16 cellular contexts compared by ENCODE assay signal in genomic region chr10:68301301-68301700, GRCh38. TPM values are rescaled to one million over a fixed set of nuclear protein-coding genes. Genes with fewer than 3 reads are reported as not detected.
A peak's percentile ranks its signal among the peaks of the same experiment; 100 is the strongest.
DNase-seq lines count a peak whose midpoint lies in the region; ATAC-seq, FAIRE-seq and TF ChIP-seq lines count a peak whose summit lies in the region.
"Had no signal": no experiment of that assay in that cellular context is flagged by ENCODE, and none has a peak within 500 bp of the region (broad histone marks: within the 10 kb centered on the region; RNA-seq: fewer than 3 reads in every experiment).

No MANE protein-coding gene starts in this region.

- H3K9me3 ChIP-seq in OCI-LY1 (ENCODE audit: low read length) (no peaks in the 10 kb centered on the region), kidney (ENCODE audit: control insufficient read depth in 1 of 2, low read length in 2 of 2) (no peaks in the 10 kb centered on the region)
- H3K9me3 ChIP-seq in CD4-positive, alpha-beta T cell (ENCODE audit: control insufficient read depth, low read length): no peaks in the 10 kb centered on the region
- H3K9me3 ChIP-seq: BE2C had no signal

- no peaks in the 10 kb centered on the region for H3K79me2 ChIP-seq in OCI-LY1 (ENCODE audit: insufficient read depth, low read length)

- ATAC-seq in stimulated activated memory B cell treated with anti-CD40 and anti-IgM and Interleukin-4, amounts not matched to agents 10 μg/mL and 1 μg/mL and 100 μg/mL, for 72 hours: peak; percentile 34
- ATAC-seq in CD4-positive, alpha-beta T cell (ENCODE audit: poor library complexity): no peak
- ATAC-seq: T-cell had no signal

- peak overlapping the region; percentile 85 for H3K27ac Mint-ChIP-seq in stimulated activated memory B cell treated with anti-CD40 and anti-IgM and Interleukin-4, amounts not matched to agents 10 μg/mL and 1 μg/mL and 100 μg/mL, for 72 hours
- H3K27ac Mint-ChIP-seq in CD4-positive, alpha-beta T cell: no peak overlapping the region
- H3K27ac Mint-ChIP-seq: T-cell had no signal

- H4K20me1 ChIP-seq in OCI-LY1 (ENCODE audit: insufficient read depth, low read length): no peaks in the 10 kb centered on the region

- H3K4me1 ChIP-seq in OCI-LY1 (ENCODE audit: insufficient read depth, low read length, severe bottlenecking) (peaks cover 59% of the 10 kb centered on the region), kidney (ENCODE audit: control insufficient read depth in 1 of 2, insufficient read depth in 1 of 2, low read depth in 1 of 2, low read length in 2 of 2) (peaks cover 5 to 15% of the 10 kb centered on the region in 2 donors)

- H3K27me3 Mint-ChIP-seq in stimulated activated memory B cell treated with anti-CD40 and anti-IgM and Interleukin-4, amounts not matched to agents 10 μg/mL and 1 μg/mL and 100 μg/mL, for 72 hours: no peaks in the 10 kb centered on the region
- no peaks in the 10 kb centered on the region for H3K27me3 Mint-ChIP-seq in CD4-positive, alpha-beta T cell
- H3K27me3 Mint-ChIP-seq: CD8-positive, alpha-beta memory T cell; IgD-negative memory B cell; T-cell had no signal

- H3K27me3 ChIP-seq in OCI-LY1 (ENCODE audit: insufficient read depth, low read length): no peaks in the 10 kb centered on the region
- H3K27me3 ChIP-seq in CD4-positive, alpha-beta T cell (ENCODE audit: control insufficient read depth, insufficient read depth, low read length): no peaks in the 10 kb centered on the region
- H3K27me3 ChIP-seq: BE2C had no signal

- no peak for TF ChIP-seq POLR2A in GM12892 (IDR thresholded peaks at IDR 0.05; ENCODE audit: low read depth, low read length)

- H3K36me3 ChIP-seq in OCI-LY1 (ENCODE audit: insufficient read depth, low read length) (no peaks in the 10 kb centered on the region), kidney (ENCODE audit: control insufficient read depth in 1 of 2, insufficient read depth in 2 of 2, low read length in 2 of 2) (peaks cover 0 to 4% of the 10 kb centered on the region in 2 donors)
- H3K36me3 ChIP-seq: BE2C had no signal

- H3K27ac ChIP-seq in OCI-LY1 (ENCODE audit: low read depth, low read length, poor library complexity, severe bottlenecking) (peak overlapping the region; percentile 99), kidney (ENCODE audit: low read depth in 2 of 2, low read length in 2 of 2) (peak overlapping the region; percentile 52 to 53)
- H3K27ac ChIP-seq in CD4-positive, alpha-beta T cell (ENCODE audit: low read depth, low read length): no peak overlapping the region

- no peaks in the 10 kb centered on the region for H3K36me3 Mint-ChIP-seq in stimulated activated memory B cell treated with anti-CD40 and anti-IgM and Interleukin-4, amounts not matched to agents 10 μg/mL and 1 μg/mL and 100 μg/mL, for 72 hours
- H3K36me3 Mint-ChIP-seq in CD4-positive, alpha-beta T cell (ENCODE audit: low read depth): no peaks in the 10 kb centered on the region
- H3K36me3 Mint-ChIP-seq: IgD-negative memory B cell, T-cell had no signal

- peak overlapping the region; percentile 59 for H3K4me2 ChIP-seq in OCI-LY1 (ENCODE audit: low read length)

- no peak overlapping the region for H2AFZ ChIP-seq in OCI-LY1 (ENCODE audit: low read length)

- H3K4me3 ChIP-seq in OCI-LY1 (ENCODE audit: low read depth, low read length, poor library complexity, severe bottlenecking): peak overlapping the region; percentile 13
- H3K4me3 ChIP-seq in kidney (ENCODE audit: low read length in 2 of 2): peak overlapping the region; percentile 0 to 12

- peaks cover 38% of the 10 kb centered on the region for H3K4me1 Mint-ChIP-seq in stimulated activated memory B cell treated with anti-CD40 and anti-IgM and Interleukin-4, amounts not matched to agents 10 μg/mL and 1 μg/mL and 100 μg/mL, for 72 hours
- no peaks in the 10 kb centered on the region for H3K4me1 Mint-ChIP-seq in CD4-positive, alpha-beta T cell (ENCODE audit: low read depth)
- H3K4me1 Mint-ChIP-seq: CD8-positive, alpha-beta memory T cell had no signal

- CTCF ChIA-PET in CD4-positive, alpha-beta T cell (lab: Charles Lee): interaction anchor here (1.4 kb wide), 1 partner anchor 513 kb away, joined by 5 read pairs; no protein-coding TSS in a partner anchor

- no peak for TF ChIP-seq CTCF in OCI-LY1 (IDR thresholded peaks at IDR 0.05; ENCODE audit: low read length)
- TF ChIP-seq CTCF in kidney (IDR thresholded peaks at IDR 0.05; ENCODE audit: borderline replicate concordance, extremely low read depth, insufficient read depth): no peak
- no peak for TF ChIP-seq CTCF in CD4-positive, alpha-beta T cell (IDR thresholded peaks at IDR 0.05)

- H3K9me2 ChIP-seq in OCI-LY1 (ENCODE audit: low read depth, low read length): no peaks in the 10 kb centered on the region

- peak; percentile 14 for FAIRE-seq in GM12892 (lab: Jason Lieb, UNC)
- FAIRE-seq in kidney (lab: Jason Lieb, UNC): no peak
- FAIRE-seq: D721Med, H1 had no signal

- DNase-seq in GM12892 (ENCODE audit: insufficient read length) (no peak), kidney (no peak), DMS53 (lab: John Stamatoyannopoulos, UW) (no peak), H4 (ENCODE audit: low spot score) (no peak), NOMO-1 treated with dmso at 0.1 percent for 144 hours (lab: John Stamatoyannopoulos, UW; ENCODE audit: unreplicated experiment) (no peak)
- no peak for DNase-seq in CD4-positive, alpha-beta T cell
- DNase-seq: BE2C; CD8-positive, alpha-beta memory T cell; NCI-H187; NCI-H69; T-cell had no signal

- intact Hi-C loops in kidney (cut with DNase I): no loop called here
- intact Hi-C loops in CD4-positive, alpha-beta T cell (cut with DNase I, micrococcal nuclease): loop anchor here (5.0 to 10.0 kb wide), 3 partner anchors 94 to 606 kb away; partner anchors contain the start of gene CTNNA3 (in 1 of the 2)

- no peak overlapping the region for H3K4me3 Mint-ChIP-seq in stimulated activated memory B cell treated with anti-CD40 and anti-IgM and Interleukin-4, amounts not matched to agents 10 μg/mL and 1 μg/mL and 100 μg/mL, for 72 hours
- H3K4me3 Mint-ChIP-seq in CD4-positive, alpha-beta T cell: no peak overlapping the region
- H3K4me3 Mint-ChIP-seq: CD8-positive, alpha-beta memory T cell; T-cell had no signal

- peaks cover 9% of the 10 kb centered on the region; the same call in 1 of the 2 replicates for H3F3A ChIP-seq in OCI-LY1 (ENCODE audit: insufficient read depth, low read length)

- peak overlapping the region; percentile 65 for H3K9ac ChIP-seq in OCI-LY1 (ENCODE audit: low read length)
- no peak overlapping the region for H3K9ac ChIP-seq in kidney (ENCODE audit: low read length in 2 of 2)

- no peaks in the 10 kb centered on the region for H3K9me3 Mint-ChIP-seq in stimulated activated memory B cell treated with anti-CD40 and anti-IgM and Interleukin-4, amounts not matched to agents 10 μg/mL and 1 μg/mL and 100 μg/mL, for 72 hours
- no peaks in the 10 kb centered on the region for H3K9me3 Mint-ChIP-seq in CD4-positive, alpha-beta T cell
- H3K9me3 Mint-ChIP-seq: CD8-positive, alpha-beta memory T cell; IgD-negative memory B cell; T-cell had no signal

- POLR2A ChIA-PET in CD4-positive, alpha-beta T cell (lab: Charles Lee): interaction anchor here (1.0 kb wide), 1 partner anchor 30 kb away, joined by 5 read pairs; the partner anchor contains the start of gene HNRNPH3

RNA-seq across cellular contexts. Expression of gene HNRNPH3, which starts 30.6 kb away (rescaled TPM):
- 153 TPM for polyA plus RNA-seq in GM12892 (2012; ENCODE audit: missing spikeins)
- total RNA-seq in kidney: 114 TPM
- 119 TPM for polyA plus RNA-seq in kidney (ENCODE audit: insufficient read depth, low read depth, low replicate concordance)
- 15.1 and 21.1 TPM in 2 replicates for total RNA-seq in H4 (2014; rRNA removed; shearing (Covaris generic))
- 100 to 1,000 TPM; 227 to 228 TPM for total RNA-seq in CD4-positive, alpha-beta T cell

RNA-seq across cellular contexts. Expression of gene PBLD, which starts 31.4 kb away (rescaled TPM):
- 1.8 TPM for polyA plus RNA-seq in GM12892 (2012; ENCODE audit: missing spikeins)
- 33.5 TPM for total RNA-seq in kidney
- polyA plus RNA-seq in kidney (ENCODE audit: insufficient read depth, low read depth, low replicate concordance): 104 TPM
- total RNA-seq in H4 (2014; rRNA removed; shearing (Covaris generic)): 2.3 and 3.1 TPM in 2 replicates
- 1 to 10 TPM; 1.6 to 1.7 TPM for total RNA-seq in CD4-positive, alpha-beta T cell
